In the genomic region with DNA sequence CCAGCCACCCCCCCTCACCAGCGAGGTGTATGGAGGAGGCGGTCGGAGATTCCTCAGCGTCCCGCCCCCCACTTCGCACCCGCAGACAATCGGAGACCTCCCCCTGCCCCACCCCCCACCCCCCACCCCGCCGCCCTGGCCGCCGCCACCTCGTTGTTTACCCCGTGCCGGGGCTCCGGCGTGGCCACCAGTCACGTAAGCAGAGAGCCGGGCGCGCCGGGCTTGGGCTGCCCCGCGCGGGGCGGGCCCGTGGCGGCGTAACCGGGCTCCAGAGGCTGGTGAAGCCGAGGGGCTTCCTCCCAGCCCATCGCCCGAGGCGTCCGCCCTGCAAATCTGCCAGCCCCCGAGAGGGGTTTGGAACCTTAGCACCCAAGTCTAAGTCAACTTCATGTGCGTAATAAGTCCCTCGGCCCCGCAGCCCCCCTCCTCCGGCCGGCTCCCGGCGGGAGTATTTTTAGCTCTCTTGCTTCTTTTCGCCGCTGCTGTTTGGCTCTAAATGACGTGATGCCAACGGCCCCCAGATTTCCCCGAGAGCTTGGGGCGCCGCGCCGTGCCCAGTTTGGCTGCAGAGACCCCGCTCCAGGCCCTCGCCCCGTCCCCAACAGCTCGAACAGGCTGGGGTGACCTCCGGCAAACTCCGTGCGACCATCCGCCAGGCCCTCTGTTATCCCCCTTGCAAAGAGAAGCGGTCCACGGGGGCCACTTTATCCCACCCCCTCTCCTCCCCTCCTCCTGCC, we compare ENCODE assay signal across 8 cellular contexts. TPM values are rescaled to one million over a fixed set of nuclear protein-coding genes. Genes with fewer than 3 reads are reported as not detected.
A peak's percentile ranks its signal among the peaks of the same experiment; 100 is the strongest.
DNase-seq lines count a peak whose midpoint lies in the region; ATAC-seq, FAIRE-seq and TF ChIP-seq lines count a peak whose summit lies in the region.

No MANE protein-coding gene starts in this region.

- POLR2A ChIA-PET in CD8-positive, alpha-beta memory T cell (lab: Charles Lee) = interaction anchor here (0.6 to 6.6 kb wide), 14 partner anchors 11 to 663 kb away, joined by 3 to 117 read pairs (median 5); a partner anchor contains a TSS

- no peaks in the 10 kb centered on the region for H3K9me3 ChIP-seq in CD8-positive, alpha-beta memory T cell (ENCODE audit: low read length)
- no peaks in the 10 kb centered on the region for H3K9me3 ChIP-seq in mucosa of stomach (ENCODE audit: control insufficient read depth, low read length)
- no peaks in the 10 kb centered on the region for H3K9me3 ChIP-seq in thoracic aorta

- peaks cover 0 to 2% (median 0%) of the 10 kb centered on the region in 5 donors for H3K9me3 Mint-ChIP-seq in CD8-positive, alpha-beta memory T cell

- TF ChIP-seq CTCF in epithelial cell of proximal tubule (conservative IDR thresholded peaks at IDR 0.05; ENCODE audit: low read depth, low read length) (no peak), thoracic aorta (IDR thresholded peaks at IDR 0.05) (no peak), D721Med (IDR thresholded peaks at IDR 0.05; ENCODE audit: insufficient read depth, missing control alignments) (no peak)

- peaks cover 0 to 11% of the 10 kb centered on the region in 2 donors for H3K27me3 Mint-ChIP-seq in CD8-positive, alpha-beta memory T cell

- H3K4me1 ChIP-seq in CD8-positive, alpha-beta memory T cell (ENCODE audit: insufficient read depth, low read length) = peaks cover 44% of the 10 kb centered on the region
- peaks cover 15% of the 10 kb centered on the region for H3K4me1 ChIP-seq in mucosa of stomach (ENCODE audit: control insufficient read depth, insufficient read depth, low read length)
- H3K4me1 ChIP-seq in thoracic aorta (ENCODE audit: control insufficient read depth in 1 of 2, low read depth in 2 of 2) = peaks cover 18 to 45% of the 10 kb centered on the region in 2 donors

- CTCF ChIA-PET in CD8-positive, alpha-beta memory T cell (lab: Charles Lee) = interaction anchor here (0.9 to 9.7 kb wide), 14 partner anchors 10 to 326 kb away, joined by 3 to 179 read pairs (median 4); a partner anchor contains a TSS

- FAIRE-seq in D721Med (lab: Jason Lieb, UNC) = no peak

- H3K4me3 ChIP-seq in CD8-positive, alpha-beta memory T cell (ENCODE audit: low read length) = peak overlapping the region; percentile 95
- peak overlapping the region; percentile 90 for H3K4me3 ChIP-seq in epithelial cell of proximal tubule (ENCODE audit: low read depth, low read length)
- peak overlapping the region; percentile 82 for H3K4me3 ChIP-seq in mucosa of stomach (ENCODE audit: low read length)
- H3K4me3 ChIP-seq in thoracic aorta = peak overlapping the region; percentile 93

- H3K27ac Mint-ChIP-seq in CD8-positive, alpha-beta memory T cell = peak overlapping the region; percentile 95 to 99 (median 98)

- H3K36me3 ChIP-seq in CD8-positive, alpha-beta memory T cell (ENCODE audit: insufficient read depth, low read length) = no peaks in the 10 kb centered on the region
- no peaks in the 10 kb centered on the region for H3K36me3 ChIP-seq in mucosa of stomach (ENCODE audit: control insufficient read depth, insufficient read depth, low read length)
- H3K36me3 ChIP-seq in thoracic aorta = no peaks in the 10 kb centered on the region

- peak overlapping the region; percentile 89 to 99 (median 97) for H3K4me3 Mint-ChIP-seq in CD8-positive, alpha-beta memory T cell

- H3K27me3 ChIP-seq in CD8-positive, alpha-beta memory T cell (ENCODE audit: insufficient read depth, low read length, poor library complexity, severe bottlenecking) = peaks cover 5% of the 10 kb centered on the region
- H3K27me3 ChIP-seq in mucosa of stomach (ENCODE audit: control insufficient read depth, insufficient read depth, low read length) (no peaks in the 10 kb centered on the region), thoracic aorta (replicated peaks; ENCODE audit: insufficient read depth) (no peaks in the 10 kb centered on the region)

- H3K36me3 Mint-ChIP-seq in CD8-positive, alpha-beta memory T cell = peaks cover 0 to 25% (median 0%) of the 10 kb centered on the region in 3 donors

- DNase-seq in CD8-positive, alpha-beta memory T cell = peak in 2 of 5 donors; percentile 50 to 51
- DNase-seq in KG1 (lab: John Stamatoyannopoulos, UW) (peak; percentile 12), epithelial cell of proximal tubule (ENCODE audit: low read depth) (no peak), thoracic aorta (ENCODE audit: low spot score) (no peak), D721Med (ENCODE audit: insufficient read length, low spot score) (no peak)
- peak; percentile 84 for DNase-seq in activated CD8-positive, alpha-beta memory T cell treated with anti-CD3 and anti-CD28 coated beads for 24 hours

- H3K9ac ChIP-seq in mucosa of stomach (ENCODE audit: low read length) = peak overlapping the region; percentile 81

- ATAC-seq in thoracic aorta (ENCODE audit: insufficient number of reproducible peaks, low FRiP score, low read depth) = no peak
- ATAC-seq in HG03378 (IDR thresholded peaks at IDR 0.05; ENCODE audit: unreplicated experiment) = no peak

- peak overlapping the region; percentile 93 for H3K27ac ChIP-seq in CD8-positive, alpha-beta memory T cell (ENCODE audit: low read depth, low read length)
- peak overlapping the region; percentile 99 to 100 for H3K27ac ChIP-seq in thoracic aorta

- H3K4me1 Mint-ChIP-seq in CD8-positive, alpha-beta memory T cell = peaks cover 46 to 62% (median 48%) of the 10 kb centered on the region in 3 donors

RNA-seq across cellular contexts. Expression of a gene that starts 2.7 kb away (rescaled TPM):
- total RNA-seq in CD8-positive, alpha-beta memory T cell = 1 to 10 TPM; 8.6 to 9.2 TPM
- polyA plus RNA-seq in CD8-positive, alpha-beta memory T cell = 32.3 TPM
- total RNA-seq in epithelial cell of proximal tubule (5.4 and 12.6 TPM in 2 replicates), thoracic aorta (10 to 100 TPM; 87.7 to 92.8 TPM)

Comparison
In these comparisons a context has a peak if more than half of its experiments do, and no peak if none do; other contexts are left out.
1. DNase-seq: peak in KG1 (single experiment) and activated CD8-positive, alpha-beta memory T cell treated with anti-CD3 and anti-CD28 coated beads for 24 hours (single experiment); none in epithelial cell of proximal tubule (single experiment), thoracic aorta (single experiment) and D721Med (single experiment).
2. Peak in every context shown above with its lines, with median percentiles within 50 percentile points of each other: H3K4me3 ChIP-seq.